16 cellular contexts compared by ENCODE assay signal in genomic region chr2:234615643-234616356, GRCh38.
DNase-seq lines count a peak whose midpoint lies in the region; ATAC-seq and TF ChIP-seq lines count a peak whose summit lies in the region.
"Had no signal": no experiment of that assay in that cellular context is flagged by ENCODE, and none has a peak within 500 bp of the region (broad histone marks: within the 10 kb centered on the region; RNA-seq: fewer than 3 reads in every experiment).

No MANE protein-coding gene starts in this region.

- dilution Hi-C loops in IMR-90 (cut with HindIII; ENCODE audit: low sequenced_read_pairs, unreplicated experiment) = no loop called here

- TF ChIP-seq POLR2A in IMR-90 (IDR thresholded peaks at IDR 0.05; ENCODE audit: low read depth, low read length) = no peak

- no peak overlapping the region for H2AK9ac ChIP-seq in IMR-90 (replicated peaks; ENCODE audit: low read depth, low read length, poor library complexity)

- peak overlapping the region; percentile 48; the same call in 1 of the 2 replicates for H2BK20ac ChIP-seq in IMR-90 (ENCODE audit: low read depth, low read length)

- no peaks in the 10 kb centered on the region for H3K36me3 ChIP-seq in IMR-90 (ENCODE audit: control insufficient read depth, insufficient read depth, low read length)

- H2AFZ ChIP-seq in IMR-90 (replicated peaks; ENCODE audit: low read length, poor library complexity) = peak overlapping the region; percentile 26

- H3K27me3 ChIP-seq in IMR-90 (ENCODE audit: control insufficient read depth, insufficient read depth, low read length) = no peaks in the 10 kb centered on the region

- no peak overlapping the region for H3K4me3 ChIP-seq in IMR-90 (ENCODE audit: insufficient read depth, low read depth, low read length)
- H3K4me3 ChIP-seq: K562 had no signal

- H4K5ac ChIP-seq in IMR-90 (ENCODE audit: low read depth, low read length) = peak overlapping the region; percentile 36; the same call in 1 of the 2 replicates

- POLR2A ChIA-PET in IMR-90 (lab: Charles Lee; ENCODE audit: unreplicated experiment) = interaction anchor here (0.6 kb wide), 1 partner anchor 1259 kb away, joined by 3 read pairs; no protein-coding TSS in a partner anchor

- H3K56ac ChIP-seq in IMR-90 (ENCODE audit: extremely low read depth, insufficient read depth, low read length) = no peak overlapping the region; the same call in 1 of the 2 replicates

- DNase-seq in IMR-90 (peak; percentile 36), amniotic epithelial cell (ENCODE audit: low read depth) (peak; percentile 27), left kidney (ENCODE audit: low read depth, low spot score) (peak; percentile 15), iPS-NIHi7 (ENCODE audit: extremely low spot score) (no peak), H4 (ENCODE audit: low spot score) (no peak)
- DNase-seq: ACHN, DMS79 treated with DMSO at 0.1 percent for 48 hours, NCI-H1105 treated with DMSO at 0.1 percent for 48 hours, NCI-H1694, NCI-H510A, NCI-H774 had no signal

- no TSS peak for BruUV-seq in IMR-90 (replicated peaks; lab: Mats Ljungman, UMichigan)

- in situ Hi-C loops in IMR-90 (cut with MboI; ENCODE audit: low sequenced_read_pairs) = no loop called here

- no peak for TF ChIP-seq CTCF in IMR-90 (conservative IDR thresholded peaks at IDR 0.05; ENCODE audit: low read depth, low read length)

- peaks cover 3% of the 10 kb centered on the region for H3K4me1 ChIP-seq in IMR-90 (ENCODE audit: control insufficient read depth, insufficient read depth, low read length)

- peak overlapping the region; percentile 57 for H4K91ac ChIP-seq in IMR-90 (ENCODE audit: insufficient read depth, low read depth, low read length)

- H3K27ac ChIP-seq in IMR-90 (ENCODE audit: insufficient read depth, low read length) = peak overlapping the region; percentile 72; the same call in 1 of the 2 replicates
- H3K27ac ChIP-seq: RWPE1 had no signal

- H3K9ac ChIP-seq in IMR-90 (ENCODE audit: low read depth, low read length) = no peak overlapping the region

- H3K4ac ChIP-seq in IMR-90 (ENCODE audit: low read depth, low read length) = peak overlapping the region; percentile 24; the same call in 1 of the 2 replicates

- peak overlapping the region; percentile 25; the same call in 1 of the 3 replicates for H2BK15ac ChIP-seq in IMR-90 (ENCODE audit: low read depth, low read length)

- H4K20me1 ChIP-seq in IMR-90 (ENCODE audit: insufficient read depth, low read length) = no peaks in the 10 kb centered on the region

- WGBS in IMR-90 (ENCODE audit: extremely low coverage in 2 of 2, insufficient read length in 1 of 2), 2 experiments = no CpG with 5 or more reads among the region's 6 CpGs

- peak overlapping the region; percentile 79 for H2BK120ac ChIP-seq in IMR-90 (ENCODE audit: low read depth, low read length)

- H3K9me3 ChIP-seq in IMR-90 (ENCODE audit: control insufficient read depth, insufficient read depth, low read length) = no peaks in the 10 kb centered on the region

- peak overlapping the region; percentile 50 for H3K18ac ChIP-seq in IMR-90 (ENCODE audit: low read depth, low read length)

- no peak for TF ChIP-seq RAD21 in IMR-90 (IDR thresholded peaks at IDR 0.05; ENCODE audit: low read length)

- H4K8ac ChIP-seq in IMR-90 (ENCODE audit: low read depth in 2 of 2, low read length in 2 of 2) = peak overlapping the region; percentile 0 to 66; a peak in 1 of 4 replicates

- H3K9me1 ChIP-seq in IMR-90 (ENCODE audit: insufficient read depth, low read length) = no peaks in the 10 kb centered on the region

- no peaks in the 10 kb centered on the region for H3K79me1 ChIP-seq in IMR-90 (ENCODE audit: low read depth in 1 of 2, low read length in 2 of 2)

- no peak overlapping the region for H3K4me2 ChIP-seq in IMR-90 (ENCODE audit: low read depth, low read length)

- H3K14ac ChIP-seq in IMR-90 (replicated peaks; ENCODE audit: low read depth, low read length) = no peak overlapping the region

- H2AK5ac ChIP-seq in IMR-90 (ENCODE audit: low read depth, low read length) = peak overlapping the region; percentile 47

- intact Hi-C loops in IMR-90 (cut with micrococcal nuclease) = no loop called here

- ATAC-seq in IMR-90 (ENCODE audit: low read depth) (peak; percentile 66), GM19467 (IDR thresholded peaks at IDR 0.05; ENCODE audit: unreplicated experiment) (no peak), HG02938 (IDR thresholded peaks at IDR 0.05; ENCODE audit: unreplicated experiment) (no peak)
- ATAC-seq: HCT116, K562 had no signal

- H2BK5ac ChIP-seq in IMR-90 (ENCODE audit: low read depth, low read length, poor library complexity, severe bottlenecking) = peak overlapping the region; percentile 21

- H3K23ac ChIP-seq in IMR-90 (ENCODE audit: low read depth, low read length) = no peak overlapping the region

- CTCF ChIA-PET in IMR-90 (lab: Yijun Ruan, JAX) = interaction anchor here (0.7 kb wide), 1 partner anchor 39 kb away, joined by 3 read pairs; no protein-coding TSS in a partner anchor

TF ChIP-seq in IMR-90, 13 proteins besides CTCF, POLR2A, EP300 and RAD21:
- TF ChIP-seq BHLHE40 (IDR thresholded peaks at IDR 0.05; ENCODE audit: low read depth, low read length) (no peak), MAZ (IDR thresholded peaks at IDR 0.05; ENCODE audit: borderline replicate concordance, low read depth, low read length) (no peak), USF2 (IDR thresholded peaks at IDR 0.05; ENCODE audit: low read depth, low read length) (no peak), SMC3 (IDR thresholded peaks at IDR 0.05; ENCODE audit: low read depth, low read length) (no peak), RCOR1 (IDR thresholded peaks at IDR 0.05; ENCODE audit: insufficient replicate concordance, low read length) (no peak), MXI1 (IDR thresholded peaks at IDR 0.05; ENCODE audit: borderline replicate concordance, low read depth, low read length) (no peak), FOS (IDR thresholded peaks at IDR 0.05; ENCODE audit: low read depth, low read length) (no peak), MAFK (IDR thresholded peaks at IDR 0.05; ENCODE audit: low read depth, low read length) (no peak), CHD1 (IDR thresholded peaks at IDR 0.05; ENCODE audit: low read depth, low read length) (no peak), CEBPB (IDR thresholded peaks at IDR 0.05; ENCODE audit: low read depth, low read length) (no peak), ELK1 (IDR thresholded peaks at IDR 0.05; ENCODE audit: borderline replicate concordance, low read depth, low read length) (no peak), NFE2L2 (IDR thresholded peaks at IDR 0.05; ENCODE audit: low read depth, low read length) (no peak), RFX5 (IDR thresholded peaks at IDR 0.05; ENCODE audit: low read depth, low read length) (no peak)

Comparison
In these comparisons a context has a peak if more than half of its experiments do, and no peak if none do; other contexts are left out.
1. DNase-seq: peak in IMR-90 (single experiment), amniotic epithelial cell (single experiment) and left kidney (single experiment); none in iPS-NIHi7 (single experiment) and H4 (single experiment).